ENCODE assay signal across 30 cellular contexts in the genomic region with DNA sequence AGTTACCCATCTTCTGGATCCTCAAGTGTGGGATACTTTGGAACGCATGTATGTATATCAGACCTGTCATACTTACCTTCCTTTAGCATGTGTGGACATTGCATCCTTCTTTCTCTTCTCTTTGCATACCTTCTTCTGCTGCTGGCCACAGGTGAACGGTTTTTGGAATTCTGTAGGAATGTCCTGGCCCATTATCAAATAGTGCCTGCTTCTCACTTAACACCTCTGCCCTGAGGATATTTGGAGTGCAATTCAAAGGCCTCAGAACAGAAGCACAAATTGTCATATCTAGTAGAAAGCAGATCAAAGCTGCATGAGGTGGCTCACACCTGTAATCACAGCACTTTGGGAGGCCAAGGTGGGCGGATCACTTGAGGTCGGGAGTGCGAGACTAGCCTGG. TPM values are rescaled to one million over a fixed set of nuclear protein-coding genes. Genes with fewer than 3 reads are reported as not detected.
"Had no signal": no experiment of that assay in that cellular context is flagged by ENCODE, and none has a peak within 500 bp of the region (broad histone marks: within the 10 kb centered on the region; RNA-seq: fewer than 3 reads in every experiment).

No MANE protein-coding gene starts in this region.

- H3K9me3 Mint-ChIP-seq: activated CD4-positive, alpha-beta memory T cell treated with anti-CD3 and anti-CD28 coated beads for 36 hours; activated CD4-positive, alpha-beta T cell treated with anti-CD3 and anti-CD28 coated beads, Interleukin-2, amount 10 ng/mL, durations not matched to agents 24 days and 14 days; activated naive CD4-positive, alpha-beta T cell treated with anti-CD3 and anti-CD28 coated beads, Interleukin-2, amount 10 ng/mL, durations not matched to agents 7 days and 5 days; activated naive CD4-positive, alpha-beta T cell treated with anti-CD3 and anti-CD28 coated beads, Interleukin-2, amount 50 U/mL, for 72 hours; activated naive CD8-positive, alpha-beta T cell treated with anti-CD3 and anti-CD28 coated beads, Interleukin-2, amount 10 ng/mL, durations not matched to agents 7 days and 5 days; activated T-cell treated with anti-CD3 and anti-CD28 coated beads, Interleukin-2, amount 50 U/mL, for 24 hours; activated T-cell treated with anti-CD3 and anti-CD28 coated beads, Interleukin-2, amount 50 U/mL, for 72 hours; effector memory CD8-positive, alpha-beta T cell had no signal

- H3K27me3 ChIP-seq: ascending aorta, brain microvascular endothelial cell, esophagus muscularis mucosa, foreskin keratinocyte, gastrocnemius medialis, heart left ventricle had no signal

- H3K36me3 ChIP-seq: ascending aorta, brain microvascular endothelial cell, esophagus muscularis mucosa, gastrocnemius medialis, heart left ventricle had no signal

- H3K4me3 ChIP-seq: ascending aorta, esophagus muscularis mucosa, gastrocnemius medialis, heart left ventricle had no signal

- H3K4me3 Mint-ChIP-seq: activated CD4-positive, alpha-beta memory T cell treated with anti-CD3 and anti-CD28 coated beads for 36 hours; activated CD4-positive, alpha-beta T cell treated with anti-CD3 and anti-CD28 coated beads for 36 hours; activated CD4-positive, alpha-beta T cell treated with anti-CD3 and anti-CD28 coated beads, Interleukin-2, amount 10 ng/mL, durations not matched to agents 24 days and 14 days; activated naive CD4-positive, alpha-beta T cell treated with anti-CD3 and anti-CD28 coated beads, Interleukin-2, amount 10 ng/mL, durations not matched to agents 7 days and 5 days; activated naive CD8-positive, alpha-beta T cell treated with anti-CD3 and anti-CD28 coated beads, Interleukin-2, amount 10 ng/mL, durations not matched to agents 7 days and 5 days; activated T-cell treated with anti-CD3 and anti-CD28 coated beads, Interleukin-2, amount 50 U/mL, for 24 hours; activated T-cell treated with anti-CD3 and anti-CD28 coated beads, Interleukin-2, amount 50 U/mL, for 72 hours; effector memory CD8-positive, alpha-beta T cell had no signal

- H3K27me3 Mint-ChIP-seq: activated CD4-positive, alpha-beta memory T cell treated with anti-CD3 and anti-CD28 coated beads for 36 hours; activated CD4-positive, alpha-beta T cell treated with anti-CD3 and anti-CD28 coated beads for 36 hours; activated T-cell treated with anti-CD3 and anti-CD28 coated beads, Interleukin-2, amount 50 U/mL, for 24 hours had no signal

- FAIRE-seq: bronchial epithelial cell, colon had no signal

- H3K27ac Mint-ChIP-seq: activated CD4-positive, alpha-beta memory T cell treated with anti-CD3 and anti-CD28 coated beads for 36 hours; activated CD4-positive, alpha-beta T cell treated with anti-CD3 and anti-CD28 coated beads for 36 hours; activated CD4-positive, alpha-beta T cell treated with anti-CD3 and anti-CD28 coated beads, Interleukin-2, amount 10 ng/mL, durations not matched to agents 24 days and 14 days; activated naive CD4-positive, alpha-beta T cell treated with anti-CD3 and anti-CD28 coated beads, Interleukin-2, amount 10 ng/mL, durations not matched to agents 7 days and 5 days; activated naive CD4-positive, alpha-beta T cell treated with anti-CD3 and anti-CD28 coated beads, Interleukin-2, amount 50 U/mL, for 72 hours; activated naive CD8-positive, alpha-beta T cell treated with anti-CD3 and anti-CD28 coated beads, Interleukin-2, amount 10 ng/mL, durations not matched to agents 7 days and 5 days; activated T-cell treated with anti-CD3 and anti-CD28 coated beads, Interleukin-2, amount 50 U/mL, for 24 hours; activated T-cell treated with anti-CD3 and anti-CD28 coated beads, Interleukin-2, amount 50 U/mL, for 72 hours; effector memory CD8-positive, alpha-beta T cell had no signal

- H3K27ac ChIP-seq: brain microvascular endothelial cell, esophagus muscularis mucosa, foreskin keratinocyte, gastrocnemius medialis had no signal

- H3K4me1 Mint-ChIP-seq: activated CD4-positive, alpha-beta T cell treated with anti-CD3 and anti-CD28 coated beads for 36 hours; activated CD4-positive, alpha-beta T cell treated with anti-CD3 and anti-CD28 coated beads, Interleukin-2, amount 10 ng/mL, durations not matched to agents 24 days and 14 days; activated naive CD4-positive, alpha-beta T cell treated with anti-CD3 and anti-CD28 coated beads, Interleukin-2, amount 10 ng/mL, durations not matched to agents 7 days and 5 days; activated naive CD8-positive, alpha-beta T cell treated with anti-CD3 and anti-CD28 coated beads, Interleukin-2, amount 10 ng/mL, durations not matched to agents 7 days and 5 days had no signal

- H3K36me3 Mint-ChIP-seq: activated CD4-positive, alpha-beta memory T cell treated with anti-CD3 and anti-CD28 coated beads for 36 hours; activated naive CD4-positive, alpha-beta T cell treated with anti-CD3 and anti-CD28 coated beads, Interleukin-2, amount 10 ng/mL, durations not matched to agents 7 days and 5 days; activated naive CD4-positive, alpha-beta T cell treated with anti-CD3 and anti-CD28 coated beads, Interleukin-2, amount 50 U/mL, for 72 hours; activated naive CD8-positive, alpha-beta T cell treated with anti-CD3 and anti-CD28 coated beads, Interleukin-2, amount 10 ng/mL, durations not matched to agents 7 days and 5 days had no signal

- H3K9me3 ChIP-seq: ascending aorta, esophagus muscularis mucosa, gastrocnemius medialis, heart left ventricle had no signal

- DNase-seq: activated CD4-positive, alpha-beta memory T cell treated with anti-CD3 and anti-CD28 coated beads for 36 hours; activated CD4-positive, alpha-beta T cell treated with anti-CD3 and anti-CD28 coated beads for 36 hours; activated CD4-positive, alpha-beta T cell treated with anti-CD3 and anti-CD28 coated beads, Interleukin-2, amount 10 ng/mL, durations not matched to agents 24 days and 14 days; activated CD4-positive, CD25-positive, alpha-beta regulatory T cell; activated CD4-positive, CD25-positive, alpha-beta regulatory T cell treated with anti-CD3 and anti-CD28 coated beads, Interleukin-2, amount 50 U/mL, for 72 hours; activated CD8-positive, alpha-beta memory T cell treated with anti-CD3 and anti-CD28 coated beads, Interleukin-2, amount 50 U/mL, for 48 hours; activated gamma-delta T cell; activated naive CD4-positive, alpha-beta T cell; activated naive CD4-positive, alpha-beta T cell treated with anti-CD3 and anti-CD28 coated beads, Interleukin-2, amount 10 ng/mL, durations not matched to agents 7 days and 5 days; activated naive CD8-positive, alpha-beta T cell treated with anti-CD3 and anti-CD28 coated beads, Interleukin-2, amount 10 ng/mL, durations not matched to agents 7 days and 5 days; activated T-cell treated with anti-CD3 and anti-CD28 coated beads for 4 hours; activated T-cell treated with anti-CD3 and anti-CD28 coated beads, Interleukin-2, amount 50 U/mL, for 24 hours; activated T-cell treated with anti-CD3 and anti-CD28 coated beads, Interleukin-2, amount 50 U/mL, for 72 hours; brain microvascular endothelial cell; cortex of kidney; dermis blood vessel endothelial cell; effector CD4-positive, alpha-beta T cell; effector memory CD8-positive, alpha-beta T cell; erythroblast; foreskin keratinocyte; gastrocnemius medialis; glutamatergic neuron; heart left ventricle; T-helper 2 cell had no signal

RNA-seq across cellular contexts. Expression of a gene that starts 56.5 kb away (rescaled TPM):
- total RNA-seq: activated CD4-positive, alpha-beta T cell treated with anti-CD3 and anti-CD28 coated beads, Interleukin-2, amount 10 ng/mL, durations not matched to agents 24 days and 14 days; activated naive CD8-positive, alpha-beta T cell treated with anti-CD3 and anti-CD28 coated beads, Interleukin-2, amount 10 ng/mL, durations not matched to agents 7 days and 5 days; T-helper 1 cell treated with Interleukin-12 subunit alpha and Interleukin-12 subunit beta and Interleukin-4 antibody, amounts not matched to agents 30 ng/mL and 1 ng/mL, for 36 hours had no signal
